In genomic region chr7:84150370-84150769, GRCh38 we compare ENCODE assay signal across 9 cellular contexts. TPM values are rescaled to one million over a fixed set of nuclear protein-coding genes. Genes with fewer than 3 reads are reported as not detected.
DNase-seq lines count a peak whose midpoint lies in the region; ATAC-seq and TF ChIP-seq lines count a peak whose summit lies in the region.
"Not testable (repeated sequence)": the region's sequence is repeated elsewhere in the genome, so short reads cannot be mapped to it uniquely, and the experiment has no call there.
"Had no signal": no experiment of that assay in that cellular context is flagged by ENCODE, and none has a peak within 500 bp of the region (broad histone marks: within the 10 kb centered on the region; RNA-seq: fewer than 3 reads in every experiment).

No MANE protein-coding gene starts in this region.

- peak overlapping the region; percentile 47 for H4K91ac ChIP-seq in trophoblast cell (ENCODE audit: low read depth, low read length)

- H4K8ac ChIP-seq in trophoblast cell (ENCODE audit: low read depth, low read length): peak overlapping the region; percentile 82

- TF ChIP-seq CTCF in DND-41 (IDR thresholded peaks at IDR 0.05; ENCODE audit: borderline replicate concordance, extremely low read depth, low read length, poor library complexity, severe bottlenecking); WTC11 (IDR thresholded peaks at IDR 0.05); endodermal cell (conservative IDR thresholded peaks at IDR 0.05); mesothelial cell of epicardium (IDR thresholded peaks at IDR 0.05; ENCODE audit: unreplicated experiment): not testable (repeated sequence)

- not testable (repeated sequence) for H3K36me3 ChIP-seq in DND-41 (ENCODE audit: insufficient read depth, low read length); HUES6 (ENCODE audit: control insufficient read depth, insufficient read depth, low read length); endodermal cell (ENCODE audit: control insufficient read depth, insufficient read depth, low read length); trophoblast cell (ENCODE audit: control insufficient read depth in 1 of 2, insufficient read depth in 2 of 2, low read length in 2 of 2)

- H3K4me2 ChIP-seq in DND-41 (ENCODE audit: insufficient read depth, low read length): not testable (repeated sequence)
- H3K4me2 ChIP-seq in trophoblast cell (ENCODE audit: low read length): peak overlapping the region; percentile 43

- not testable (repeated sequence) for H3K27me3 Mint-ChIP-seq in WTC11 (ENCODE audit: low read depth); endodermal cell (ENCODE audit: insufficient read depth); mesothelial cell of epicardium (ENCODE audit: low read depth)

- H3K36me3 Mint-ChIP-seq in WTC11; endodermal cell (ENCODE audit: low read depth); mesothelial cell of epicardium: not testable (repeated sequence)

- DNase-seq in DND-41: peak; percentile 21
- peak; percentile 41 to 44 for DNase-seq in NCI-H526 (lab: John Stamatoyannopoulos, UW)
- DNase-seq in WTC11 (ENCODE audit: low spot score): peak; percentile 83
- peak; percentile 68 for DNase-seq in endodermal cell
- DNase-seq in mesothelial cell of epicardium (ENCODE audit: low spot score in 2 of 2, unreplicated experiment in 2 of 2): peak in 1 of 2 experiments; percentile 65
- DNase-seq in trophoblast cell: not testable (repeated sequence)

- H3K9me3 ChIP-seq in DND-41 (ENCODE audit: insufficient read depth, low read length, severe bottlenecking); HUES6 (ENCODE audit: control insufficient read depth, insufficient read depth, low read depth, low read length); endodermal cell (ENCODE audit: control insufficient read depth, low read length); trophoblast cell (ENCODE audit: insufficient read depth, low read depth, low read length): not testable (repeated sequence)

- peak overlapping the region; percentile 96 for H3K4me3 Mint-ChIP-seq in WTC11
- peak overlapping the region; percentile 84 for H3K4me3 Mint-ChIP-seq in endodermal cell
- peak overlapping the region; percentile 97 for H3K4me3 Mint-ChIP-seq in mesothelial cell of epicardium

- H2BK120ac ChIP-seq in trophoblast cell (ENCODE audit: insufficient read depth, low read length, poor library complexity): peak overlapping the region; percentile 76

- not testable (repeated sequence) for H3K4me1 ChIP-seq in DND-41 (ENCODE audit: insufficient read depth, low read length); trophoblast cell (ENCODE audit: control insufficient read depth in 1 of 2, insufficient read depth in 2 of 2, low read length in 2 of 2)
- H3K4me1 ChIP-seq in HUES6 (ENCODE audit: control insufficient read depth, insufficient read depth, low read length) (peaks cover 41% of the 10 kb centered on the region), endodermal cell (ENCODE audit: control insufficient read depth, insufficient read depth, low read length) (peaks cover 15% of the 10 kb centered on the region)

- not testable (repeated sequence) for H3K79me2 ChIP-seq in DND-41 (ENCODE audit: insufficient read depth, low read length); trophoblast cell (ENCODE audit: control insufficient read depth, insufficient read depth, low read length, poor library complexity)

- H3K14ac ChIP-seq in trophoblast cell (ENCODE audit: low read length): peak overlapping the region; percentile 66

- peak overlapping the region; percentile 65 for H3K18ac ChIP-seq in trophoblast cell (ENCODE audit: low read length)

- not testable (repeated sequence) for H2BK12ac ChIP-seq in trophoblast cell (ENCODE audit: low read length)

- peak overlapping the region; percentile 82 for H2BK5ac ChIP-seq in trophoblast cell (ENCODE audit: low read depth, low read length, poor library complexity)

- H2AK5ac ChIP-seq in trophoblast cell (ENCODE audit: low read length): not testable (repeated sequence)

- not testable (repeated sequence) for ATAC-seq in DND-41 (ENCODE audit: insufficient read depth, low read depth); WTC11

- not testable (repeated sequence) for H3K27me3 ChIP-seq in DND-41 (ENCODE audit: insufficient read depth, low read length, poor library complexity); HUES6 (ENCODE audit: control insufficient read depth, insufficient read depth, low read length); endodermal cell (ENCODE audit: control insufficient read depth, insufficient read depth, low read length, poor library complexity, severe bottlenecking); trophoblast cell (ENCODE audit: insufficient read depth, low read length)

- not testable (repeated sequence) for H2AFZ ChIP-seq in DND-41 (ENCODE audit: low read depth, low read length)
- peak overlapping the region; percentile 28 for H2AFZ ChIP-seq in trophoblast cell (ENCODE audit: insufficient read depth, low read length, poor library complexity)

- H3K4me1 Mint-ChIP-seq in WTC11 (peaks cover 52% of the 10 kb centered on the region), endodermal cell (peaks cover 41% of the 10 kb centered on the region), mesothelial cell of epicardium (peaks cover 56% of the 10 kb centered on the region)

- H3K9ac ChIP-seq in DND-41 (ENCODE audit: low read depth, low read length); trophoblast cell (ENCODE audit: low read length): not testable (repeated sequence)
- H3K9ac ChIP-seq in HUES6 (ENCODE audit: low read length) (peak overlapping the region; percentile 59), endodermal cell (ENCODE audit: extremely low read depth, low read length, poor library complexity, severe bottlenecking) (peak overlapping the region; percentile 52)

- WGBS in endodermal cell (ENCODE audit: insufficient coverage in 1 of 2, insufficient read length in 1 of 2), 2 experiments: 14 to 18% methylated on average over 8 to 20 of the region's 22 CpGs
- no CpG with 5 or more reads among the region's 22 CpGs for WGBS in trophoblast cell (ENCODE audit: extremely low coverage, insufficient coverage, insufficient read length)

- H4K12ac ChIP-seq in trophoblast cell (ENCODE audit: low read depth, low read length): peak overlapping the region; percentile 62

- not testable (repeated sequence) for H3K79me1 ChIP-seq in trophoblast cell (ENCODE audit: low read length)

- not testable (repeated sequence) for H3K27ac ChIP-seq in DND-41 (ENCODE audit: low read length)
- peak overlapping the region; percentile 55 for H3K27ac ChIP-seq in HUES6 (ENCODE audit: low read depth, low read length)
- H3K27ac ChIP-seq in endodermal cell (ENCODE audit: low read depth, low read length): peak overlapping the region; percentile 81
- peak overlapping the region; percentile 58 for H3K27ac ChIP-seq in trophoblast cell (ENCODE audit: low read depth, low read length)

- H4K20me1 ChIP-seq in DND-41 (ENCODE audit: insufficient read depth, low read length): not testable (repeated sequence)

- CTCF ChIA-PET in WTC11 (lab: Charles Lee): not testable (repeated sequence)

- peak overlapping the region; percentile 98 for H3K27ac Mint-ChIP-seq in WTC11
- peak overlapping the region; percentile 98 for H3K27ac Mint-ChIP-seq in endodermal cell
- H3K27ac Mint-ChIP-seq in mesothelial cell of epicardium: peak overlapping the region; percentile 98

- H3K9me3 Mint-ChIP-seq in WTC11, endodermal cell, mesothelial cell of epicardium: not testable (repeated sequence)

- H3K23ac ChIP-seq in trophoblast cell (ENCODE audit: low read length): not testable (repeated sequence)

- POLR2A ChIA-PET in WTC11 (lab: Charles Lee): not testable (repeated sequence)

- H3K4me3 ChIP-seq in DND-41 (ENCODE audit: low read depth in 1 of 2, low read length in 2 of 2): not testable (repeated sequence)
- H3K4me3 ChIP-seq in HUES6 (ENCODE audit: low read depth, low read length): peak overlapping the region; percentile 78
- H3K4me3 ChIP-seq in endodermal cell (ENCODE audit: low read length): peak overlapping the region; percentile 92
- H3K4me3 ChIP-seq in iPS-11a (ENCODE audit: low read depth, low read length): peak overlapping the region; percentile 5
- H3K4me3 ChIP-seq in trophoblast cell (ENCODE audit: low read depth, low read length): peak overlapping the region; percentile 71

- not testable (repeated sequence) for H3K4ac ChIP-seq in trophoblast cell (ENCODE audit: low read depth, low read length)

TF ChIP-seq in WTC11, 78 proteins besides CTCF, POLR2A, EP300 and RAD21 (continues in another document):
- TF ChIP-seq CBFB (CRISPR knock-in tag; IDR thresholded peaks at IDR 0.05; ENCODE audit: low read depth) (peak; percentile 72; the same call in 1 of the 2 replicates), KAT7 (CRISPR knock-in tag; IDR thresholded peaks at IDR 0.05; ENCODE audit: borderline replicate concordance) (peak; percentile 95; the same call in 1 of the 2 replicates), FOXK1 (CRISPR knock-in tag; IDR thresholded peaks at IDR 0.05) (peak; percentile 94), ETV6 (CRISPR knock-in tag; IDR thresholded peaks at IDR 0.05) (peak; percentile 50; the same call in 1 of the 2 replicates), FOXP1 (CRISPR knock-in tag; IDR thresholded peaks at IDR 0.05; ENCODE audit: borderline replicate concordance) (peak; percentile 71; the same call in 1 of the 2 replicates), FOXP4 (CRISPR knock-in tag; IDR thresholded peaks at IDR 0.05) (0 out of 2 replicates have a peak, but pooled peaks have one; percentile 72)

RNA-seq across cellular contexts. Expression of gene SEMA3A, which starts 44.2 kb away (rescaled TPM):
- 29.2 to 33.3 TPM (median 32.2 TPM) in 3 replicates for total RNA-seq in WTC11 (2021)
- total RNA-seq in endodermal cell: 10 to 100 TPM; 43.5 to 72.8 TPM
- 36.0 TPM for polyA plus RNA-seq in endodermal cell (2013, experiment 1 of 2)
- polyA plus RNA-seq in endodermal cell (2013, experiment 2 of 2): 34.7 TPM
- 43.4 to 50.4 TPM (median 44.4 TPM) in 3 replicates for total RNA-seq in mesothelial cell of epicardium
- polyA plus RNA-seq in trophoblast cell (2013): 4.9 and 5.3 TPM in 2 replicates
- polyA plus RNA-seq: CD14-positive monocyte had no signal
